Comparison of ENCODE assay signal across 8 cellular contexts in the genomic region with DNA sequence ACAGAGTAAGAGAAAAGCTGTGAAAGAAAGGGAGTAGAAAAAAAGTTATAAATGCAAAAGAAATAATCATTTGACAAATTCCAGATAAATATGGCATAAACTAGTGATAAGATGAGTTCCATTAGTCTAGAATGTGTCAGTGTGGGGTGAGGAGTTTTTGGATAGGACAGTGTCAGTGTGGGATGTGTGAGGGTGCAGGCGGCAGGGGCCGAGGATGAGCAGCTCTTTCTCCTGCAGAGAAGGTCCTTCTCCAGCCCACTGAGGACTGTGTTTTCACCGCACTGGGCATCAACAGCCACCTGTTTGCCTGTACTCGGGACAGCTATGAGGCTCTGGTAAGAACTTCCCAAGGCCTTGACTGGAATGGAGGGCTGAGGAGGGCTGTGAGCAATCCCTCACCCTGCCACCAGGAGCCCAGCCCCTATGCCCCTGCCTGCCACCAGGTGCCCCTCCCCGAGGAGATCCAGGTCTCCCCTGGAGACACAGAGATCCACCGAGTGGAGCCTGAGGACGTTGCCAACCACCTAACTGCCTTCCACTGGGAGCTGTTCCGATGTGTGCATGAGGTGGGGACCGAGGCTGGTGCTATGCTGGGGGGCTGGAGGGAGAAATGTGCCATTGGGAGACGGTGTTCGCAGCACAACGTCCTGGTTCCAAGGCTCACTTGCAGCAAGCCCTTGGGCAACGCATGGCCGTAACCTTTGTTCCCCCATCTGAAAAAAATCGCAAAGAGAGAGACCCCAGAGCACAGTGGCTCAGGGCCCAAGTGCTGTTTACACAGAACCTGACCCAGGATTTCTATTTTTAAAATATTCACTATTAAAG. TPM values are rescaled to one million over a fixed set of nuclear protein-coding genes. Genes with fewer than 3 reads are reported as not detected.
A peak's percentile ranks its signal among the peaks of the same experiment; 100 is the strongest.
DNase-seq lines count a peak whose midpoint lies in the region; ATAC-seq, FAIRE-seq and TF ChIP-seq lines count a peak whose summit lies in the region.

No MANE protein-coding gene starts in this region.

- no peaks in the 10 kb centered on the region for H3K36me3 Mint-ChIP-seq in T-cell
- H3K36me3 Mint-ChIP-seq in progenitor cell of endocrine pancreas (ENCODE audit: insufficient read depth), result peaks cover 4% of the 10 kb centered on the region

- CTCF ChIA-PET in T-cell (lab: Charles Lee), result interaction anchor here in 1 of 2 donors (0.5 to 2.4 kb wide), 7 partner anchors 8 to 137 kb away, joined by 3 to 19 read pairs (median 4); a partner anchor contains a TSS

- no peaks in the 10 kb centered on the region for H3K27me3 Mint-ChIP-seq in T-cell
- H3K27me3 Mint-ChIP-seq in progenitor cell of endocrine pancreas, result peaks cover 8% of the 10 kb centered on the region

- H3K9me3 Mint-ChIP-seq in T-cell (no peaks in the 10 kb centered on the region), progenitor cell of endocrine pancreas (ENCODE audit: low read depth) (no peaks in the 10 kb centered on the region)

- H3K27ac ChIP-seq in 22Rv1, result no peak overlapping the region

- peak; percentile 21 for FAIRE-seq in GM19239 (lab: Jason Lieb, UNC)

- H3K4me1 Mint-ChIP-seq in T-cell (peaks cover 4 to 18% (median 9%) of the 10 kb centered on the region in 3 donors), progenitor cell of endocrine pancreas (ENCODE audit: low read depth) (peaks cover 5% of the 10 kb centered on the region)

- peak; percentile 46 for DNase-seq in GM19239 (ENCODE audit: insufficient read length, low spot score)
- DNase-seq in T-cell, result peak in 19 of 34 experiments; percentile 11 to 47 (median 31)
- DNase-seq in effector CD8-positive, alpha-beta T cell (lab: John Stamatoyannopoulos, UW), result peak; percentile 24
- DNase-seq in progenitor cell of endocrine pancreas (ENCODE audit: low spot score, unreplicated experiment), result peak; percentile 21
- no peak for DNase-seq in SW480 (ENCODE audit: low spot score)
- DNase-seq in Ammon's horn (ENCODE audit: low spot score), result no peak
- DNase-seq in GM19238 (ENCODE audit: insufficient read length, low spot score), result no peak

- H3K27ac Mint-ChIP-seq in T-cell (no peak overlapping the region), progenitor cell of endocrine pancreas (no peak overlapping the region)

- H3K4me3 Mint-ChIP-seq in T-cell, result peak overlapping the region; percentile 74 to 86 (median 79)
- H3K4me3 Mint-ChIP-seq in progenitor cell of endocrine pancreas (ENCODE audit: low read depth), result peak overlapping the region; percentile 62

- ATAC-seq in T-cell (replicated peaks in 1 of 4), result peak; percentile 39 to 73 (median 60)

- TF ChIP-seq CTCF in 22Rv1 (IDR thresholded peaks at IDR 0.05) (peak; percentile 32), progenitor cell of endocrine pancreas (IDR thresholded peaks at IDR 0.05; ENCODE audit: unreplicated experiment) (peak; percentile 59)

- POLR2A ChIA-PET in T-cell (lab: Charles Lee), result interaction anchor here (0.5 to 0.6 kb wide), 4 partner anchors 50 to 215 kb away, joined by 3 to 4 read pairs (median 4); a partner anchor contains a TSS

RNA-seq across cellular contexts. Expression of a gene that starts 13.1 kb away (rescaled TPM):
- total RNA-seq in T-cell, result 1 to 10 TPM; 4.6 to 10.0 (median 6.2) TPM
- 17.0 and 18.3 TPM in 2 replicates for total RNA-seq in progenitor cell of endocrine pancreas

RNA-seq across cellular contexts. Expression of a gene that starts 28.7 kb away (rescaled TPM):
- 10 to 100 TPM; 23.1 to 42.1 (median 32.1) TPM for total RNA-seq in T-cell
- 37.5 and 38.2 TPM in 2 replicates for total RNA-seq in progenitor cell of endocrine pancreas

RNA-seq across cellular contexts. Expression of a gene that starts 50.1 kb away (rescaled TPM):
- total RNA-seq in T-cell, result 100 to 1,000 TPM; 116 to 161 (median 126) TPM
- 121 and 122 TPM in 2 replicates for total RNA-seq in progenitor cell of endocrine pancreas

Comparison
In these comparisons a context has a peak if more than half of its experiments do, and no peak if none do; other contexts are left out.
1. DNase-seq: peak in GM19239 (single experiment), T-cell (19 of 34), effector CD8-positive, alpha-beta T cell (single experiment) and progenitor cell of endocrine pancreas (single experiment); none in SW480 (single experiment), Ammon's horn (single experiment) and GM19238 (single experiment).